ENCODE assay signal across 8 cellular contexts in the genomic region with DNA sequence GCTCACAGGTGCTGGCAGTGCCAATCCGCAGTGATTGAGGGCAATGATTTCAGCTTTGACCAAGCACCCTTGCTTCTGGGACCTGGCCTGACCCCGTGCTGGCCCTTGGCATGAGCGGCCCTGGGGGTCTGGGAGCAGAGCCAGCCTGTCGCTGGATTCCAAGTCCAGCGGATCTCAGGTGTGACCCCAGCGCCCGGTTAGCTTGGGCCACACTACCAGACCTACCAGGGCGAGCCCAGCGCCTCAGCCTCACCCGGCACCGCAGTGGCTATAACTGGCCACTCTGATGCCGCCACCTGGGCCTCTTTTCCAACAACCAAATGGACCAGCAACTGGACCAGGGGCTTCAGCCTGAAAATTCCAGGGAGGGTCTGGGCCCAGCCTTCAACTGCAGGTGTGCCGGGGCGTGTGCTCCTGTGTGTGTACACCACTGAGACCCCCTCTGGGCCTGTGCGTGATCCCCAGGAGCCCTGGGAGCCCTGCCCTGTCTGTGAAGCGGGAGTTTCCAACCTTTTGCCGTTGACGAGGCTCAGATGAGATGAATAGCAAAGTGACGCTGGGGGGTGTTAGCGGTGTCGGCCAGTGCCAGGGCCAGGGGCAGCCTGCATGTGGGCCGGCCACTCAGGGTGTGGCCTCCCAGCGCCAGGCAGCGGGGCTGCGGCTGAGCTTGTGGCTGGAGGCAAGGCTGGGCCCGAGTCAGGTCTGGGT. TPM values are rescaled to one million over a fixed set of nuclear protein-coding genes. Genes with fewer than 3 reads are reported as not detected.
DNase-seq lines count a peak whose midpoint lies in the region; ATAC-seq and TF ChIP-seq lines count a peak whose summit lies in the region.

No MANE protein-coding gene starts in this region.

- H3K36me3 Mint-ChIP-seq in MCF 10A (ENCODE audit: insufficient read depth, unreplicated experiment), result peaks cover 6% of the 10 kb centered on the region
- H3K36me3 Mint-ChIP-seq in endodermal cell (ENCODE audit: low read depth), result no peaks in the 10 kb centered on the region

- intact Hi-C loops in A673 (cut with micrococcal nuclease; ENCODE audit: unreplicated experiment), result no loop called here
- intact Hi-C loops in MCF 10A (cut with micrococcal nuclease), result no loop called here

- no peak overlapping the region for H3K9ac ChIP-seq in endodermal cell (ENCODE audit: extremely low read depth, low read length, poor library complexity, severe bottlenecking)

- H3K4me3 Mint-ChIP-seq in MCF 10A (ENCODE audit: unreplicated experiment) (peak overlapping the region; percentile 78), endodermal cell (no peak overlapping the region)

- CTCF ChIA-PET in A673 (lab: Charles Lee), result no interaction called here
- CTCF ChIA-PET in MCF 10A (lab: Yijun Ruan, JAX), result interaction anchor here (0.6 to 3.6 kb wide), 8 partner anchors 13 to 718 kb away, joined by 3 to 19 read pairs (median 4); no protein-coding TSS in a partner anchor

- H3K4me1 Mint-ChIP-seq in MCF 10A (ENCODE audit: insufficient read depth, unreplicated experiment) (peaks cover 19% of the 10 kb centered on the region), endodermal cell (peaks cover 1% of the 10 kb centered on the region)

- peaks cover 6% of the 10 kb centered on the region for H3K4me1 ChIP-seq in A673 (ENCODE audit: insufficient read depth, low read length, poor library complexity, severe bottlenecking)
- H3K4me1 ChIP-seq in mononuclear cell (ENCODE audit: insufficient read depth, low read length), result peaks cover 70% of the 10 kb centered on the region
- H3K4me1 ChIP-seq in endodermal cell (ENCODE audit: control insufficient read depth, insufficient read depth, low read length), result no peaks in the 10 kb centered on the region

- DNase-seq in A673 (ENCODE audit: low spot score), result no peak
- no peak for DNase-seq in Jurkat, Clone E6-1 (ENCODE audit: low read depth, low spot score)
- no peak for DNase-seq in MCF 10A (ENCODE audit: unreplicated experiment)
- DNase-seq in HCEC 1CT, result no peak
- no peak for DNase-seq in endodermal cell
- DNase-seq in NCI-H146 (lab: John Stamatoyannopoulos, UW), result no peak

- TF ChIP-seq CTCF in A673 (conservative IDR thresholded peaks at IDR 0.05; ENCODE audit: low read depth, low read length) (no peak), MCF 10A (IDR thresholded peaks at IDR 0.05; ENCODE audit: unreplicated experiment) (no peak), endodermal cell (conservative IDR thresholded peaks at IDR 0.05) (no peak)

- H3K9me3 Mint-ChIP-seq in MCF 10A (ENCODE audit: unreplicated experiment) (no peaks in the 10 kb centered on the region), endodermal cell (no peaks in the 10 kb centered on the region)

- H3K27ac ChIP-seq in A673 (ENCODE audit: low read depth, low read length, poor library complexity, severe bottlenecking) (peak overlapping the region; percentile 5), endodermal cell (ENCODE audit: low read depth, low read length) (no peak overlapping the region)

- H3K4me3 ChIP-seq in A673 (ENCODE audit: low read depth, low read length, poor library complexity, severe bottlenecking) (no peak overlapping the region), mononuclear cell (ENCODE audit: low read length) (peak overlapping the region; percentile 60), endodermal cell (ENCODE audit: low read length) (no peak overlapping the region)
- H3K4me3 ChIP-seq in Jurkat, Clone E6-1 (ENCODE audit: low read length), result peak overlapping the region; percentile 64

- no TSS peak for BruUV-seq in A673 (replicated peaks; lab: Mats Ljungman, UMichigan)
- BruUV-seq in MCF 10A (replicated peaks; lab: Mats Ljungman, UMichigan), result TSS peak; percentile 68

- H3K27me3 Mint-ChIP-seq in MCF 10A (ENCODE audit: insufficient read depth, unreplicated experiment) (no peaks in the 10 kb centered on the region), endodermal cell (ENCODE audit: insufficient read depth) (no peaks in the 10 kb centered on the region)

- H3K27ac Mint-ChIP-seq in MCF 10A (ENCODE audit: low read depth, unreplicated experiment) (peak overlapping the region; percentile 86), endodermal cell (no peak overlapping the region)

- 94 to 95% methylated on average over 13 to 26 of the region's 26 CpGs for WGBS in endodermal cell (ENCODE audit: insufficient coverage in 1 of 2, insufficient read length in 1 of 2), 2 experiments

- no peaks in the 10 kb centered on the region for H3K36me3 ChIP-seq in A673 (ENCODE audit: insufficient read depth, low read length, poor library complexity, severe bottlenecking)
- H3K36me3 ChIP-seq in endodermal cell (ENCODE audit: control insufficient read depth, insufficient read depth, low read length), result no peaks in the 10 kb centered on the region

- H3K9me3 ChIP-seq in A673 (ENCODE audit: low read depth, low read length, poor library complexity, severe bottlenecking) (no peaks in the 10 kb centered on the region), mononuclear cell (ENCODE audit: low read depth, low read length) (no peaks in the 10 kb centered on the region), endodermal cell (ENCODE audit: control insufficient read depth, low read length) (no peaks in the 10 kb centered on the region)

- ATAC-seq in HG02938 (IDR thresholded peaks at IDR 0.05; ENCODE audit: unreplicated experiment), result no peak

- POLR2A ChIA-PET in A673 (lab: Charles Lee; ENCODE audit: low non-redundant PET), result no interaction called here
- POLR2A ChIA-PET in MCF 10A (lab: Yijun Ruan, JAX), result interaction anchor here (1.3 to 2.7 kb wide), 6 partner anchors 9 to 23 kb away, joined by 3 to 13 read pairs (median 4); no protein-coding TSS in a partner anchor

- no peaks in the 10 kb centered on the region for H3K27me3 ChIP-seq in A673 (replicated peaks; ENCODE audit: insufficient read depth, low read depth, low read length, poor library complexity)
- H3K27me3 ChIP-seq in mononuclear cell (ENCODE audit: insufficient read depth, low read length), result no peaks in the 10 kb centered on the region
- no peaks in the 10 kb centered on the region for H3K27me3 ChIP-seq in endodermal cell (ENCODE audit: control insufficient read depth, insufficient read depth, low read length, poor library complexity, severe bottlenecking)

RNA-seq across cellular contexts. Expression of a gene that starts 0.7 kb away (rescaled TPM):
- total RNA-seq in A673 (2021), result 0.71 and 2.7 TPM in 2 replicates
- polyA plus RNA-seq in Jurkat, Clone E6-1 (2012; ENCODE audit: insufficient read depth, insufficient read length), result 16.8 TPM
- 20.4 and 28.8 TPM in 2 replicates for total RNA-seq in MCF 10A (2022)
- total RNA-seq in mononuclear cell, result 56.6 TPM
- 1 to 10 TPM; 1.9 to 2.6 TPM for total RNA-seq in endodermal cell
- polyA plus RNA-seq in endodermal cell (2013, experiment 1 of 2), result 0.39 TPM
- polyA plus RNA-seq in endodermal cell (2013, experiment 2 of 2), result 0.58 TPM

RNA-seq across cellular contexts. Expression of a gene that starts 41.1 kb away (rescaled TPM):
- total RNA-seq in A673 (2021), result 2.7 and 3.2 TPM in 2 replicates
- 1.3 TPM for polyA plus RNA-seq in Jurkat, Clone E6-1 (2012; ENCODE audit: insufficient read depth, insufficient read length)
- total RNA-seq in MCF 10A (2022), result 5.3 and 5.4 TPM in 2 replicates
- total RNA-seq in mononuclear cell, result 0.63 TPM
- 1 to 10 TPM in 1 of 2 donors, under 1 TPM in 1; 0.35 to 1.6 TPM for total RNA-seq in endodermal cell
- 1.4 TPM for polyA plus RNA-seq in endodermal cell (2013, experiment 1 of 2)
- polyA plus RNA-seq in endodermal cell (2013, experiment 2 of 2), result 2.5 TPM

Comparison
In these comparisons a context has a peak if more than half of its experiments do, and no peak if none do; other contexts are left out.
1. H3K4me3 ChIP-seq: peak in Jurkat, Clone E6-1 (single experiment) and mononuclear cell (single experiment); none in A673 (single experiment) and endodermal cell (single experiment).